In the genomic region with DNA sequence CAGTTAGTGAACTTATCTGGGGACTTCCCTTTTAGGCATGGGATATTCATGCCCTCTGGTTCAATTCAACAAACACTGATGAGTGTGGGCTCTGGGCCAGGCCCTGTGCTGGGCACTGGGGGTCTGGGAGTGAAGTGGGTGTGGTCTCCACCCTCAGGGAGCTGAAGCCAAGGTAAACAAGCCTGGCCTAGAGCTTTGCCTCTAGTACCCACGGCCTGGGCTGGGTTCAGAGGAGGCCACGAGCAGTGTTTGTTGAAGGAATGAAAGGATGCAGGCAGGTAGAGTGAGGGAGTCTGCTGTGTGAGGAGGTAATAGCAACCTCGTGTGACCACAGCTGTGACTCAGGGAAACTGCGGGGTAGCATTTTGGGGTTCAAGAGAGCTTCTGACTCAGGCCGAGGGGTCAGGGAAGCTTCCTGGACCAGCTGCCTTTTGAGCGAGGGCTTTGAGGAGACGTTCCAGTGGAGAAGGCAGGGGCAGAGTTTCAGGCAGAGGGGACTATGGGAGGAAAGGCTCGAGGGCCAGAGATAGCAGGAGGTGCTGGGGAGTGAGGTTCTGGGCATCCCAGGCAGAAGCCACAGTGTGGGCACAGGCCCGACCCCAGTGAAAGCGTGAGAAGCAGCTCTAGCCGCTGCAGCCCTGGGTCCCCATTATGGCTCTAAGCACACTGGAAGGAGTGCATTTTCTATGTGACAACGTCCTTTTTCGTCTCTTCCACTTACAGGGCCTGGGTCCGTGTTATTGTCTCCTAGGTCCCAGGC, we compare ENCODE assay signal across 1 cellular context.
TF ChIP-seq lines count a peak whose summit lies in the region.

No MANE protein-coding gene starts in this region.

TF ChIP-seq in SK-N-SH, 30 proteins besides CTCF, POLR2A, EP300 and RAD21 (continued from another document):
- no peak for TF ChIP-seq TAF1 (IDR thresholded peaks at IDR 0.05; ENCODE audit: borderline replicate concordance, low read depth, low read length)
- TF ChIP-seq RFX5 (IDR thresholded peaks at IDR 0.05; ENCODE audit: low read length) = no peak
- TF ChIP-seq NFIC (IDR thresholded peaks at IDR 0.05; ENCODE audit: borderline replicate concordance) = no peak
- no peak for TF ChIP-seq FOSL2 (IDR thresholded peaks at IDR 0.05; ENCODE audit: borderline replicate concordance, low read depth)
- no peak for TF ChIP-seq MEF2A (IDR thresholded peaks at IDR 0.05; ENCODE audit: borderline replicate concordance, low read depth)
- TF ChIP-seq, protein P1, sequence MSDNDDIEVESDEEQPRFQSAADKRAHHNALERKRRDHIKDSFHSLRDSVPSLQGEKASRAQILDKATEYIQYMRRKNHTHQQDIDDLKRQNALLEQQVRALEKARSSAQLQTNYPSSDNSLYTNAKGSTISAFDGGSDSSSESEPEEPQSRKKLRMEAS (IDR thresholded peaks at IDR 0.05; ENCODE audit: low read depth) = no peak
